Comparison of ENCODE assay signal across 13 cellular contexts in genomic region chr18:48229445-48230052, GRCh38.
DNase-seq lines count a peak whose midpoint lies in the region; ATAC-seq and TF ChIP-seq lines count a peak whose summit lies in the region.
"Had no signal": no experiment of that assay in that cellular context is flagged by ENCODE, and none has a peak within 500 bp of the region (broad histone marks: within the 10 kb centered on the region; RNA-seq: fewer than 3 reads in every experiment).

No MANE protein-coding gene starts in this region.

- DNase-seq in left ventricle myocardium superior (no peak), heart left ventricle (no peak), NCI-H69 (lab: John Stamatoyannopoulos, UW) (peak; percentile 66), iPS-NIHi11 (ENCODE audit: low spot score) (peak; percentile 50), amygdala (lab: John Stamatoyannopoulos, UW) (no peak), NCI-H526 (lab: John Stamatoyannopoulos, UW) (no peak)
- DNase-seq: activated naive CD4-positive, alpha-beta T cell treated with anti-CD3 and anti-CD28 coated beads, Interleukin-2, amount 50 U/mL, for 16 hours; effector memory CD4-positive, alpha-beta T cell had no signal

- 28 to 42% (median 30%) methylated on average over 10 of the region's 10 CpGs for WGBS in heart left ventricle, 4 donors

- H3K36me3 ChIP-seq in heart left ventricle, result no peaks in the 10 kb centered on the region
- H3K36me3 ChIP-seq: BLaER1, HAP-1, upper lobe of left lung had no signal

- ATAC-seq in left ventricle myocardium superior (peak; percentile 18), heart left ventricle (no peak), GM18498 (IDR thresholded peaks at IDR 0.05; ENCODE audit: unreplicated experiment) (no peak)
- ATAC-seq: stimulated activated effector memory CD8-positive, alpha-beta T cell treated with anti-CD3 and anti-CD28 coated beads, Interleukin-12 subunit alpha, Interleukin-12 subunit beta, amount 100 ng/mL, for 72 hours had no signal

- no peaks in the 10 kb centered on the region for H3K9me3 ChIP-seq in heart left ventricle
- H3K9me3 ChIP-seq: BLaER1, HAP-1, upper lobe of left lung had no signal

- H3K27ac ChIP-seq in heart left ventricle, result peak overlapping the region in 5 of 12 donors; percentile 37 to 64 (median 46)
- H3K27ac ChIP-seq: BLaER1 had no signal

- H3K27me3 ChIP-seq in heart left ventricle, result no peaks in the 10 kb centered on the region
- H3K27me3 ChIP-seq: BLaER1, upper lobe of left lung had no signal

- no peak overlapping the region for H3K4me3 ChIP-seq in heart left ventricle
- H3K4me3 ChIP-seq: BLaER1, HAP-1, upper lobe of left lung had no signal

- TF ChIP-seq CTCF in heart left ventricle (IDR thresholded peaks at IDR 0.05), result no peak

- no peak for TF ChIP-seq POLR2A in heart left ventricle (IDR thresholded peaks at IDR 0.05)

- intact Hi-C loops in left ventricle myocardium superior (cut with micrococcal nuclease), result no loop called here
- intact Hi-C loops in heart left ventricle (cut with DNase I), result loop anchor here in 7 of 10 donors (5.0 to 10.0 kb wide), 5 partner anchors 183 to 218 kb away; no protein-coding TSS in a partner anchor

- H3K4me1 ChIP-seq in heart left ventricle, result peaks cover 0 to 38% (median 22%) of the 10 kb centered on the region in 12 donors
- H3K4me1 ChIP-seq: BLaER1, HAP-1 had no signal

Comparison
In these comparisons a context has a peak if more than half of its experiments do, and no peak if none do; other contexts are left out.
1. DNase-seq: peak in NCI-H69 (single experiment) and iPS-NIHi11 (single experiment); none in left ventricle myocardium superior (single experiment), heart left ventricle (0 of 5), amygdala (0 of 56) and NCI-H526 (0 of 2).